ENCODE assay signal across 11 cellular contexts in genomic region chr3:29642393-29643033, GRCh38.
DNase-seq lines count a peak whose midpoint lies in the region; ATAC-seq and TF ChIP-seq lines count a peak whose summit lies in the region.
"Had no signal": no experiment of that assay in that cellular context is flagged by ENCODE, and none has a peak within 500 bp of the region (broad histone marks: within the 10 kb centered on the region; RNA-seq: fewer than 3 reads in every experiment).

No MANE protein-coding gene starts in this region.

- H3K4me3 ChIP-seq in tibial nerve, result no peak overlapping the region

- DNase-seq in LoVo (ENCODE audit: low spot score), result peak; percentile 36
- DNase-seq in chondrocyte (ENCODE audit: low spot score), result no peak
- DNase-seq in left kidney (ENCODE audit: low read depth, low spot score), result peak; percentile 60
- no peak for DNase-seq in tibial nerve (ENCODE audit: low spot score in 2 of 2)
- no peak for DNase-seq in 8988T
- DNase-seq in medulla oblongata (ENCODE audit: extremely low spot score), result no peak
- no peak for DNase-seq in NCI-H510A (lab: John Stamatoyannopoulos, UW)
- DNase-seq: activated naive CD4-positive, alpha-beta T cell; NCI-H2171 had no signal

- TF ChIP-seq CTCF in chondrocyte (IDR thresholded peaks at IDR 0.05), result no peak
- no peak for TF ChIP-seq CTCF in tibial nerve (IDR thresholded peaks at IDR 0.05)

- peak overlapping the region; percentile 58 for H3K27ac Mint-ChIP-seq in chondrocyte (ENCODE audit: unreplicated experiment)
- H3K27ac Mint-ChIP-seq: stimulated activated memory B cell treated with anti-CD40 and anti-IgM and Interleukin-4, amounts not matched to agents 10 μg/mL and 1 μg/mL and 100 μg/mL, for 72 hours had no signal

- H3K4me3 Mint-ChIP-seq in chondrocyte (ENCODE audit: unreplicated experiment), result no peak overlapping the region
- H3K4me3 Mint-ChIP-seq: stimulated activated memory B cell treated with anti-CD40 and anti-IgM and Interleukin-4, amounts not matched to agents 10 μg/mL and 1 μg/mL and 100 μg/mL, for 72 hours had no signal

- WGBS in tibial nerve, 2 donors, result 75 to 82% methylated on average over 5 of the region's 5 CpGs

- no peaks in the 10 kb centered on the region for H3K9me3 ChIP-seq in tibial nerve

- TF ChIP-seq EP300 in tibial nerve (IDR thresholded peaks at IDR 0.05), result no peak

- H3K4me1 Mint-ChIP-seq in chondrocyte (ENCODE audit: low read depth), result peaks cover 53% of the 10 kb centered on the region
- H3K4me1 Mint-ChIP-seq: stimulated activated memory B cell treated with anti-CD40 and anti-IgM and Interleukin-4, amounts not matched to agents 10 μg/mL and 1 μg/mL and 100 μg/mL, for 72 hours had no signal

- H3K4me1 ChIP-seq in tibial nerve, result peaks cover 0 to 90% (median 27%) of the 10 kb centered on the region in 4 donors

- H3K27ac ChIP-seq in tibial nerve, result peak overlapping the region in 3 of 4 donors; percentile 11 to 40 (median 27)

- TF ChIP-seq POLR2A in tibial nerve (IDR thresholded peaks at IDR 0.05), result no peak

- H3K27me3 Mint-ChIP-seq in chondrocyte (ENCODE audit: low read depth), result no peaks in the 10 kb centered on the region
- H3K27me3 Mint-ChIP-seq: stimulated activated memory B cell treated with anti-CD40 and anti-IgM and Interleukin-4, amounts not matched to agents 10 μg/mL and 1 μg/mL and 100 μg/mL, for 72 hours had no signal

- H3K9me3 Mint-ChIP-seq in chondrocyte (ENCODE audit: low read depth), result no peaks in the 10 kb centered on the region
- H3K9me3 Mint-ChIP-seq: stimulated activated memory B cell treated with anti-CD40 and anti-IgM and Interleukin-4, amounts not matched to agents 10 μg/mL and 1 μg/mL and 100 μg/mL, for 72 hours had no signal

- H3K36me3 Mint-ChIP-seq in chondrocyte (ENCODE audit: low read depth), result no peaks in the 10 kb centered on the region
- H3K36me3 Mint-ChIP-seq: stimulated activated memory B cell treated with anti-CD40 and anti-IgM and Interleukin-4, amounts not matched to agents 10 μg/mL and 1 μg/mL and 100 μg/mL, for 72 hours had no signal

- no peaks in the 10 kb centered on the region for H3K36me3 ChIP-seq in tibial nerve

- ATAC-seq in HG03025 (IDR thresholded peaks at IDR 0.05; ENCODE audit: low FRiP score, unreplicated experiment), result no peak
- ATAC-seq: stimulated activated memory B cell treated with anti-CD40 and anti-IgM and Interleukin-4, amounts not matched to agents 10 μg/mL and 1 μg/mL and 100 μg/mL, for 72 hours had no signal

- H3K27me3 ChIP-seq in tibial nerve, result no peaks in the 10 kb centered on the region

Comparison
In these comparisons a context has a peak if more than half of its experiments do, and no peak if none do; other contexts are left out.
1. DNase-seq: peak in LoVo (single experiment) and left kidney (single experiment); none in chondrocyte (single experiment), tibial nerve (0 of 2), 8988T (single experiment), medulla oblongata (single experiment) and NCI-H510A (single experiment).